Comparison of ENCODE assay signal across 10 cellular contexts in genomic region chr19:658916-659839, GRCh38. TPM values are rescaled to one million over a fixed set of nuclear protein-coding genes. Genes with fewer than 3 reads are reported as not detected.
DNase-seq lines count a peak whose midpoint lies in the region; ATAC-seq, FAIRE-seq and TF ChIP-seq lines count a peak whose summit lies in the region.
"Had no signal": no experiment of that assay in that cellular context is flagged by ENCODE, and none has a peak within 500 bp of the region (broad histone marks: within the 10 kb centered on the region; RNA-seq: fewer than 3 reads in every experiment).

No MANE protein-coding gene starts in this region.

- H3K4me1 Mint-ChIP-seq in activated CD8-positive, alpha-beta memory T cell treated with anti-CD3 and anti-CD28 coated beads, Interleukin-2, amount 10 ng/mL, durations not matched to agents 7 days and 5 days, result peaks cover 46% of the 10 kb centered on the region
- H3K4me1 Mint-ChIP-seq in activated naive CD8-positive, alpha-beta T cell (ENCODE audit: low read depth), result peaks cover 38% of the 10 kb centered on the region

- FAIRE-seq in HTR-8/SVneo (lab: Jason Lieb, UNC), result no peak

- TF ChIP-seq CTCF in hepatocyte (IDR thresholded peaks at IDR 0.05; ENCODE audit: poor library complexity), result no peak
- no peak for TF ChIP-seq CTCF in testis (IDR thresholded peaks at IDR 0.05)

- CTCF ChIA-PET in activated CD8-positive, alpha-beta memory T cell treated with anti-CD3 and anti-CD28 coated beads, Interleukin-2, amount 10 ng/mL, durations not matched to agents 7 days and 5 days (lab: Charles Lee), result no interaction called here

- WGBS in hepatocyte (ENCODE audit: low lambda C conversion rate, missing lambda C conversion rate), result 96% methylated on average over 44 of the region's 50 CpGs
- WGBS in testis, 2 donors, result 62 to 72% methylated on average over 9 to 50 of the region's 50 CpGs

- H3K27ac ChIP-seq in hepatocyte (peak overlapping the region; percentile 91), testis (peak overlapping the region in 1 of 2 donors; percentile 48)
- H3K27ac ChIP-seq: 22Rv1 had no signal

- TF ChIP-seq POLR2A in testis (IDR thresholded peaks at IDR 0.05), result no peak

- H3K9me2 ChIP-seq in hepatocyte (replicated peaks; ENCODE audit: insufficient read depth), result no peaks in the 10 kb centered on the region

- intact Hi-C loops in testis (cut with DNase I; ENCODE audit: low total_unique reads), result no loop called here

- H3K9me3 ChIP-seq in hepatocyte (ENCODE audit: low read depth) (no peaks in the 10 kb centered on the region), testis (no peaks in the 10 kb centered on the region)

- H3K4me3 Mint-ChIP-seq in activated CD8-positive, alpha-beta memory T cell treated with anti-CD3 and anti-CD28 coated beads, Interleukin-2, amount 10 ng/mL, durations not matched to agents 7 days and 5 days, result peak overlapping the region; percentile 94
- H3K4me3 Mint-ChIP-seq in activated naive CD8-positive, alpha-beta T cell, result peak overlapping the region; percentile 96

- no peaks in the 10 kb centered on the region for H3K27me3 Mint-ChIP-seq in activated CD8-positive, alpha-beta memory T cell treated with anti-CD3 and anti-CD28 coated beads, Interleukin-2, amount 10 ng/mL, durations not matched to agents 7 days and 5 days
- no peaks in the 10 kb centered on the region for H3K27me3 Mint-ChIP-seq in activated naive CD8-positive, alpha-beta T cell

- no peak for DNase-seq in activated CD8-positive, alpha-beta memory T cell treated with anti-CD3 and anti-CD28 coated beads, Interleukin-2, amount 10 ng/mL, durations not matched to agents 7 days and 5 days
- DNase-seq in activated CD8-positive, alpha-beta memory T cell treated with anti-CD3 and anti-CD28 coated beads for 24 hours, result no peak
- DNase-seq in hepatocyte (ENCODE audit: low spot score) (no peak), testis (peak; percentile 58), HTR-8/SVneo (ENCODE audit: insufficient read length, low spot score) (no peak)

- no peaks in the 10 kb centered on the region for H3K9me3 Mint-ChIP-seq in activated CD8-positive, alpha-beta memory T cell treated with anti-CD3 and anti-CD28 coated beads, Interleukin-2, amount 10 ng/mL, durations not matched to agents 7 days and 5 days (ENCODE audit: low read depth)
- H3K9me3 Mint-ChIP-seq in activated naive CD8-positive, alpha-beta T cell (ENCODE audit: low read depth), result no peaks in the 10 kb centered on the region

- ATAC-seq in activated CD8-positive, alpha-beta memory T cell treated with anti-CD3 and anti-CD28 coated beads, Interleukin-2, amount 10 ng/mL, durations not matched to agents 7 days and 5 days, result no peak
- ATAC-seq in HG03097 (IDR thresholded peaks at IDR 0.05; ENCODE audit: low FRiP score, unreplicated experiment) (no peak), HG03025 (IDR thresholded peaks at IDR 0.05; ENCODE audit: low FRiP score, unreplicated experiment) (no peak)

- H3K4me3 ChIP-seq in hepatocyte, result no peak overlapping the region
- no peak overlapping the region for H3K4me3 ChIP-seq in testis

- H2AFZ ChIP-seq in hepatocyte, result no peak overlapping the region

- no peaks in the 10 kb centered on the region for H3K36me3 ChIP-seq in hepatocyte (replicated peaks; ENCODE audit: insufficient read depth, low read depth)
- no peaks in the 10 kb centered on the region for H3K36me3 ChIP-seq in testis (ENCODE audit: low read depth, missing control alignments)

- peaks cover 78% of the 10 kb centered on the region for H4K20me1 ChIP-seq in hepatocyte (ENCODE audit: insufficient read depth, poor library complexity, severe bottlenecking)

- H3K79me2 ChIP-seq in hepatocyte, result peaks cover 85% of the 10 kb centered on the region

- peaks cover 9% of the 10 kb centered on the region for H3K36me3 Mint-ChIP-seq in activated CD8-positive, alpha-beta memory T cell treated with anti-CD3 and anti-CD28 coated beads, Interleukin-2, amount 10 ng/mL, durations not matched to agents 7 days and 5 days
- H3K36me3 Mint-ChIP-seq in activated naive CD8-positive, alpha-beta T cell, result no peaks in the 10 kb centered on the region

- H3K4me2 ChIP-seq in hepatocyte, result peak overlapping the region; percentile 96

- H3K4me1 ChIP-seq in hepatocyte (ENCODE audit: insufficient read depth) (peaks cover 47% of the 10 kb centered on the region), testis (peaks cover 52% of the 10 kb centered on the region)

- H3K27ac Mint-ChIP-seq in activated CD8-positive, alpha-beta memory T cell treated with anti-CD3 and anti-CD28 coated beads, Interleukin-2, amount 10 ng/mL, durations not matched to agents 7 days and 5 days, result peak overlapping the region; percentile 64
- peak overlapping the region; percentile 94 for H3K27ac Mint-ChIP-seq in activated naive CD8-positive, alpha-beta T cell

- H3K27me3 ChIP-seq in hepatocyte (no peaks in the 10 kb centered on the region), testis (no peaks in the 10 kb centered on the region)

RNA-seq across cellular contexts. Expression of gene RNF126, which starts 3.8 kb away (rescaled TPM):
- 10 to 100 TPM; 76.9 to 83.0 TPM for total RNA-seq in activated CD8-positive, alpha-beta memory T cell treated with anti-CD3 and anti-CD28 coated beads, Interleukin-2, amount 10 ng/mL, durations not matched to agents 7 days and 5 days
- total RNA-seq in hepatocyte, result 42.7 and 43.9 TPM in 2 replicates
- polyA plus RNA-seq in hepatocyte, result 84.7 and 89.6 TPM in 2 replicates
- total RNA-seq in testis, result 100 to 1,000 TPM; 148 to 158 TPM
- polyA plus RNA-seq in testis (ENCODE audit: insufficient read depth, low read depth, low replicate concordance), result 107 TPM

RNA-seq across cellular contexts. Expression of gene FSTL3, which starts 17.0 kb away (rescaled TPM):
- total RNA-seq in activated CD8-positive, alpha-beta memory T cell treated with anti-CD3 and anti-CD28 coated beads, Interleukin-2, amount 10 ng/mL, durations not matched to agents 7 days and 5 days, result 1 to 10 TPM; 2.2 to 3.1 TPM
- total RNA-seq in hepatocyte, result 106 and 131 TPM in 2 replicates
- 171 and 209 TPM in 2 replicates for polyA plus RNA-seq in hepatocyte
- 100 to 1,000 TPM; 343 to 397 TPM for total RNA-seq in testis
- 98.6 TPM for polyA plus RNA-seq in testis (ENCODE audit: insufficient read depth, low read depth, low replicate concordance)

RNA-seq across cellular contexts. Expression of gene FGF22, which starts 19.5 kb away (rescaled TPM):
- not detected for total RNA-seq in activated CD8-positive, alpha-beta memory T cell treated with anti-CD3 and anti-CD28 coated beads, Interleukin-2, amount 10 ng/mL, durations not matched to agents 7 days and 5 days
- total RNA-seq in hepatocyte (0.20 TPM in 1 of 2 replicates, not detected in the other), testis (1 to 10 TPM; 1.8 to 3.1 TPM)
- polyA plus RNA-seq in hepatocyte (0.18 and 0.70 TPM in 2 replicates), testis (ENCODE audit: insufficient read depth, low read depth, low replicate concordance) (2.6 TPM)
- total RNA-seq: lung microvascular endothelial cell had no signal

RNA-seq across cellular contexts. Expression of gene POLRMT, which starts 25.8 kb away (rescaled TPM):
- total RNA-seq in activated CD8-positive, alpha-beta memory T cell treated with anti-CD3 and anti-CD28 coated beads, Interleukin-2, amount 10 ng/mL, durations not matched to agents 7 days and 5 days, result 10 to 100 TPM; 65.0 to 68.1 TPM
- total RNA-seq in hepatocyte (38.7 and 41.9 TPM in 2 replicates), testis (100 to 1,000 TPM; 116 to 137 TPM)
- polyA plus RNA-seq in hepatocyte (59.5 and 60.7 TPM in 2 replicates), testis (ENCODE audit: insufficient read depth, low read depth, low replicate concordance) (178 TPM)

RNA-seq across cellular contexts. Expression of gene PRSS57, which starts 36.1 kb away (rescaled TPM):
- total RNA-seq in activated CD8-positive, alpha-beta memory T cell treated with anti-CD3 and anti-CD28 coated beads, Interleukin-2, amount 10 ng/mL, durations not matched to agents 7 days and 5 days, result under 1 TPM in 1 of 2 experiments, not detected in 1; 0.59 TPM
- 0.16 and 2.4 TPM in 2 replicates for total RNA-seq in hepatocyte
- 1.2 TPM in 1 of 2 replicates, not detected in the other for polyA plus RNA-seq in hepatocyte
- not detected for total RNA-seq in testis
- polyA plus RNA-seq in testis (ENCODE audit: insufficient read depth, low read depth, low replicate concordance), result not detected
- total RNA-seq: lung microvascular endothelial cell had no signal

Comparison
In these comparisons a context has a peak if more than half of its experiments do, and no peak if none do; other contexts are left out.
1. RNA of gene FSTL3, which starts 17.0 kb away (total RNA-seq): 343 to 397 TPM in testis and 106 to 131 TPM in hepatocyte; 2.2 to 3.1 TPM in activated CD8-positive, alpha-beta memory T cell treated with anti-CD3 and anti-CD28 coated beads, Interleukin-2, amount 10 ng/mL, durations not matched to agents 7 days and 5 days; every median in the first group is over 10 times any median in the second.